ENCODE assay signal across 1 cellular context in genomic region chr1:54028306-54029251, GRCh38.
TF ChIP-seq lines count a peak whose summit lies in the region.

No MANE protein-coding gene starts in this region.

TF ChIP-seq in HepG2, 621 proteins besides CTCF, POLR2A, EP300 and RAD21 (continues in another document):
- TF ChIP-seq ZKSCAN5 (CRISPR knock-in tag; IDR thresholded peaks at IDR 0.05) (no peak), UBTF (CRISPR knock-in tag; IDR thresholded peaks at IDR 0.05) (0 out of 2 replicates have a peak, but pooled peaks have one; percentile 15), ARID5B (CRISPR knock-in tag; IDR thresholded peaks at IDR 0.05) (0 out of 2 replicates have a peak, but pooled peaks have one; percentile 5), CEBPG (CRISPR knock-in tag; IDR thresholded peaks at IDR 0.05) (peak; percentile 50), ASH2L (IDR thresholded peaks at IDR 0.05; ENCODE audit: insufficient read length, low read depth, low read length) (peak; percentile 29), SNAI1 (CRISPR knock-in tag; IDR thresholded peaks at IDR 0.05; ENCODE audit: borderline replicate concordance) (no peak), ZNF331 (CRISPR knock-in tag; IDR thresholded peaks at IDR 0.05) (peak; percentile 79), PCBP1 (IDR thresholded peaks at IDR 0.05; ENCODE audit: borderline replicate concordance, low read depth, low read length) (no peak), HNF4G (IDR thresholded peaks at IDR 0.05; ENCODE audit: borderline replicate concordance, low read depth, low read length) (0 out of 2 replicates have a peak, but pooled peaks have one; percentile 20), HNF4G (CRISPR knock-in tag; IDR thresholded peaks at IDR 0.05; ENCODE audit: borderline replicate concordance, low read depth) (no peak), ZBTB3 (CRISPR knock-in tag; IDR thresholded peaks at IDR 0.05; ENCODE audit: borderline replicate concordance, low read depth) (no peak), ZNF710 (CRISPR knock-in tag; IDR thresholded peaks at IDR 0.05; ENCODE audit: borderline replicate concordance) (peak; percentile 48; the same call in 1 of the 2 replicates), PAXIP1 (CRISPR knock-in tag; conservative IDR thresholded peaks at IDR 0.05) (peak; percentile 15; the same call in 1 of the 2 replicates), U2AF2 (IDR thresholded peaks at IDR 0.05; ENCODE audit: low read depth, low read length) (no peak), NCOA1 (CRISPR knock-in tag; IDR thresholded peaks at IDR 0.05) (no peak), PHF21A (CRISPR knock-in tag; IDR thresholded peaks at IDR 0.05) (peak; percentile 23; the same call in 1 of the 2 replicates), ZNF274 (CRISPR knock-in tag; IDR thresholded peaks at IDR 0.05) (no peak), HOMEZ (CRISPR knock-in tag; IDR thresholded peaks at IDR 0.05; ENCODE audit: low read depth) (no peak), ZNF510 (CRISPR knock-in tag; IDR thresholded peaks at IDR 0.05; ENCODE audit: low read depth) (0 out of 2 replicates have a peak, but pooled peaks have one; percentile 45), ZNF44 (CRISPR knock-in tag; IDR thresholded peaks at IDR 0.05) (no peak), CEBPB (IDR thresholded peaks at IDR 0.05; ENCODE audit: borderline replicate concordance, low read depth, low read length) (peak; percentile 22; the same call in 1 of the 2 replicates), ZFX (CRISPR knock-in tag; IDR thresholded peaks at IDR 0.05; ENCODE audit: low read depth) (peak; percentile 47), MAFG (CRISPR knock-in tag; IDR thresholded peaks at IDR 0.05) (no peak), NONO (IDR thresholded peaks at IDR 0.05) (no peak), NONO (CRISPR knock-in tag; conservative IDR thresholded peaks at IDR 0.05) (no peak), XRCC5 (optimal IDR thresholded peaks at IDR 0.05; ENCODE audit: low read length) (peak; percentile 33), NFIB (CRISPR knock-in tag; IDR thresholded peaks at IDR 0.05; ENCODE audit: borderline replicate concordance) (no peak), ZNF263 (CRISPR knock-in tag; IDR thresholded peaks at IDR 0.05) (peak; percentile 88), GFI1 (CRISPR knock-in tag; IDR thresholded peaks at IDR 0.05; ENCODE audit: borderline replicate concordance) (peak; percentile 30; the same call in 1 of the 2 replicates), ISL2 (CRISPR knock-in tag; IDR thresholded peaks at IDR 0.05) (0 out of 2 replicates have a peak, but pooled peaks have one; percentile 45), SOX5 (CRISPR knock-in tag; IDR thresholded peaks at IDR 0.05; ENCODE audit: borderline replicate concordance) (peak; percentile 54; the same call in 1 of the 2 replicates), ZNF652 (CRISPR knock-in tag; IDR thresholded peaks at IDR 0.05; ENCODE audit: borderline replicate concordance, low read depth) (peak; percentile 83), ZC3H13 (CRISPR knock-in tag; IDR thresholded peaks at IDR 0.05) (0 out of 2 replicates have a peak, but pooled peaks have one; percentile 29), SAFB2 (CRISPR knock-in tag; IDR thresholded peaks at IDR 0.05; ENCODE audit: borderline replicate concordance, low read depth) (no peak), HDAC1 (CRISPR knock-in tag; IDR thresholded peaks at IDR 0.05) (no peak), HNF4A (CRISPR knock-in tag; IDR thresholded peaks at IDR 0.05) (peak; percentile 6; the same call in 1 of the 2 replicates), SOX6 (IDR thresholded peaks at IDR 0.05) (no peak), SOX6 (CRISPR knock-in tag; IDR thresholded peaks at IDR 0.05) (peak; percentile 40), NR2F6 (IDR thresholded peaks at IDR 0.05) (0 out of 2 replicates have a peak, but pooled peaks have one; percentile 13), NR2F6 (CRISPR knock-in tag; IDR thresholded peaks at IDR 0.05) (no peak), MED1 (CRISPR knock-in tag; IDR thresholded peaks at IDR 0.05) (0 out of 2 replicates have a peak, but pooled peaks have one; percentile 19), MXD4 (CRISPR knock-in tag; IDR thresholded peaks at IDR 0.05) (0 out of 2 replicates have a peak, but pooled peaks have one; percentile 10), ZNF142 (CRISPR knock-in tag; IDR thresholded peaks at IDR 0.05) (peak; percentile 57; the same call in 1 of the 2 replicates)
